1 cellular context compared by ENCODE assay signal in genomic region chr4:39638358-39639239, GRCh38.
TF ChIP-seq lines count a peak whose summit lies in the region.

Gene SMIM14 (minus strand): TSS chr4:39638865. CDS start chr4:39605145, 33,720 bp downstream.

TF ChIP-seq in HepG2, 621 proteins besides CTCF, POLR2A, EP300 and RAD21 (continued from another document and continues in another):
- TF ChIP-seq, protein P1, sequence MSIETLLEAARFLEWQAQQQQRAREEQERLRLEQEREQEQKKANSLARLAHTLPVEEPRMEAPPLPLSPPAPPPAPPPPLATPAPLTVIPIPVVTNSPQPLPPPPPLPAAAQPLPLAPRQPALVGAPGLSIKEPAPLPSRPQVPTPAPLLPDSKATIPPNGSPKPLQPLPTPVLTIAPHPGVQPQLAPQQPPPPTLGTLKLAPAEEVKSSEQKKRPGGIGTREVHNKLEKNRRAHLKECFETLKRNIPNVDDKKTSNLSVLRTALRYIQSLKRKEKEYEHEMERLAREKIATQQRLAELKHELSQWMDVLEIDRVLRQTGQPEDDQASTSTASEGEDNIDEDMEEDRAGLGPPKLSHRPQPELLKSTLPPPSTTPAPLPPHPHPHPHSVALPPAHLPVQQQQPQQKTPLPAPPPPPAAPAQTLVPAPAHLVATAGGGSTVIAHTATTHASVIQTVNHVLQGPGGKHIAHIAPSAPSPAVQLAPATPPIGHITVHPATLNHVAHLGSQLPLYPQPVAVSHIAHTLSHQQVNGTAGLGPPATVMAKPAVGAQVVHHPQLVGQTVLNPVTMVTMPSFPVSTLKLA (IDR thresholded peaks at IDR 0.05): peak; percentile 83
- TF ChIP-seq ZFP36L2 (CRISPR knock-in tag; IDR thresholded peaks at IDR 0.05) (0 out of 2 replicates have a peak, but pooled peaks have one; percentile 40), MAFK (conservative IDR thresholded peaks at IDR 0.05 in 1 of 2, IDR thresholded peaks at IDR 0.05 in 1 of 2; ENCODE audit: low read length in 2 of 2) (no peak), ZNF503 (CRISPR knock-in tag; IDR thresholded peaks at IDR 0.05) (0 out of 2 replicates have a peak, but pooled peaks have one; percentile 69), XRCC5 (optimal IDR thresholded peaks at IDR 0.05; ENCODE audit: low read length) (peak; percentile 26), RXRB (CRISPR knock-in tag; IDR thresholded peaks at IDR 0.05; ENCODE audit: borderline replicate concordance) (peak; percentile 67; the same call in 1 of the 2 replicates), REL (CRISPR knock-in tag; conservative IDR thresholded peaks at IDR 0.05) (peak; percentile 77; the same call in 1 of the 2 replicates), ZNF34 (CRISPR knock-in tag; IDR thresholded peaks at IDR 0.05; ENCODE audit: borderline replicate concordance) (no peak), FOXK2 (IDR thresholded peaks at IDR 0.05) (0 out of 2 replicates have a peak, but pooled peaks have one; percentile 43), ZBTB49 (CRISPR knock-in tag; IDR thresholded peaks at IDR 0.05; ENCODE audit: borderline replicate concordance) (no peak), ZNF772 (CRISPR knock-in tag; IDR thresholded peaks at IDR 0.05) (peak; percentile 78; the same call in 1 of the 2 replicates), ZNF572 (CRISPR knock-in tag; IDR thresholded peaks at IDR 0.05) (peak; percentile 71; the same call in 1 of the 2 replicates), ZNF672 (CRISPR knock-in tag; IDR thresholded peaks at IDR 0.05) (peak; percentile 44; the same call in 1 of the 2 replicates), SP5 (CRISPR knock-in tag; IDR thresholded peaks at IDR 0.05; ENCODE audit: borderline replicate concordance, low read depth) (peak; percentile 91), PCBP1 (IDR thresholded peaks at IDR 0.05; ENCODE audit: borderline replicate concordance, low read depth, low read length) (0 out of 2 replicates have a peak, but pooled peaks have one; percentile 45), KLF6 (CRISPR knock-in tag; IDR thresholded peaks at IDR 0.05) (0 out of 2 replicates have a peak, but pooled peaks have one; percentile 70), SP140L (CRISPR knock-in tag; IDR thresholded peaks at IDR 0.05; ENCODE audit: borderline replicate concordance) (no peak), ZNF652 (CRISPR knock-in tag; IDR thresholded peaks at IDR 0.05; ENCODE audit: borderline replicate concordance, low read depth) (0 out of 2 replicates have a peak, but pooled peaks have one; percentile 22), CEBPG (CRISPR knock-in tag; IDR thresholded peaks at IDR 0.05) (peak; percentile 97), SRY (CRISPR knock-in tag; IDR thresholded peaks at IDR 0.05) (peak; percentile 69), ZSCAN21 (CRISPR knock-in tag; IDR thresholded peaks at IDR 0.05; ENCODE audit: borderline replicate concordance) (peak; percentile 81), SALL2 (CRISPR knock-in tag; IDR thresholded peaks at IDR 0.05) (peak; percentile 76; the same call in 1 of the 2 replicates), SMARCE1 (IDR thresholded peaks at IDR 0.05; ENCODE audit: borderline replicate concordance) (no peak), ZNF160 (CRISPR knock-in tag; IDR thresholded peaks at IDR 0.05) (0 out of 2 replicates have a peak, but pooled peaks have one; percentile 50), KAT8 (CRISPR knock-in tag; IDR thresholded peaks at IDR 0.05) (peak; percentile 91), ZNF251 (CRISPR knock-in tag; IDR thresholded peaks at IDR 0.05) (no peak), SOX6 (IDR thresholded peaks at IDR 0.05) (no peak), SOX6 (CRISPR knock-in tag; IDR thresholded peaks at IDR 0.05) (peak; percentile 84), ZNF331 (CRISPR knock-in tag; IDR thresholded peaks at IDR 0.05) (peak; percentile 70), TCF12 (IDR thresholded peaks at IDR 0.05) (no peak), TCF12 (CRISPR knock-in tag; IDR thresholded peaks at IDR 0.05) (no peak), ZNF761 (CRISPR knock-in tag; conservative IDR thresholded peaks at IDR 0.05) (peak; percentile 25; the same call in 1 of the 2 replicates), MXD4 (CRISPR knock-in tag; IDR thresholded peaks at IDR 0.05) (peak; percentile 85), XBP1 (CRISPR knock-in tag; IDR thresholded peaks at IDR 0.05) (peak; percentile 82), ZNF441 (CRISPR knock-in tag; IDR thresholded peaks at IDR 0.05; ENCODE audit: borderline replicate concordance) (peak; percentile 83), HNRNPK (IDR thresholded peaks at IDR 0.05; ENCODE audit: low read depth, low read length, poor library complexity, severe bottlenecking) (peak; percentile 91), PRPF4 (IDR thresholded peaks at IDR 0.05; ENCODE audit: low read depth, low read length, poor library complexity, severe bottlenecking) (no peak), KMT2B (CRISPR knock-in tag; IDR thresholded peaks at IDR 0.05) (peak; percentile 92), ZNF276 (CRISPR knock-in tag; IDR thresholded peaks at IDR 0.05; ENCODE audit: low read depth) (no peak), REST (IDR thresholded peaks at IDR 0.05; ENCODE audit: borderline replicate concordance in 1 of 2, low read depth in 1 of 2, low read length in 2 of 2) (peak in 1 of 2 experiments; percentile 22; a peak in 1 of 4 replicates), DNMT3B (CRISPR knock-in tag; conservative IDR thresholded peaks at IDR 0.05) (no peak), ZFAT (CRISPR knock-in tag; conservative IDR thresholded peaks at IDR 0.05) (0 out of 2 replicates have a peak, but pooled peaks have one; percentile 43), PRMT3 (CRISPR knock-in tag; IDR thresholded peaks at IDR 0.05; ENCODE audit: borderline replicate concordance, low read depth) (0 out of 2 replicates have a peak, but pooled peaks have one; percentile 41), WIZ (CRISPR knock-in tag; IDR thresholded peaks at IDR 0.05) (no peak; the same call in 1 of the 2 replicates), ZNF556 (CRISPR knock-in tag; IDR thresholded peaks at IDR 0.05; ENCODE audit: borderline replicate concordance) (no peak; the same call in 1 of the 2 replicates), ZNF232 (CRISPR knock-in tag; IDR thresholded peaks at IDR 0.05; ENCODE audit: borderline replicate concordance) (peak; percentile 55; the same call in 1 of the 2 replicates), ZNF704 (CRISPR knock-in tag; IDR thresholded peaks at IDR 0.05; ENCODE audit: borderline replicate concordance) (peak; percentile 42; the same call in 1 of the 2 replicates), CREM (IDR thresholded peaks at IDR 0.05) (peak; percentile 63), CREM (CRISPR knock-in tag; IDR thresholded peaks at IDR 0.05) (no peak), HMG20B (CRISPR knock-in tag; conservative IDR thresholded peaks at IDR 0.05) (0 out of 2 replicates have a peak, but pooled peaks have one; percentile 22), ZNF446 (CRISPR knock-in tag; IDR thresholded peaks at IDR 0.05) (no peak; the same call in 1 of the 2 replicates)
- TF ChIP-seq, protein P2, sequence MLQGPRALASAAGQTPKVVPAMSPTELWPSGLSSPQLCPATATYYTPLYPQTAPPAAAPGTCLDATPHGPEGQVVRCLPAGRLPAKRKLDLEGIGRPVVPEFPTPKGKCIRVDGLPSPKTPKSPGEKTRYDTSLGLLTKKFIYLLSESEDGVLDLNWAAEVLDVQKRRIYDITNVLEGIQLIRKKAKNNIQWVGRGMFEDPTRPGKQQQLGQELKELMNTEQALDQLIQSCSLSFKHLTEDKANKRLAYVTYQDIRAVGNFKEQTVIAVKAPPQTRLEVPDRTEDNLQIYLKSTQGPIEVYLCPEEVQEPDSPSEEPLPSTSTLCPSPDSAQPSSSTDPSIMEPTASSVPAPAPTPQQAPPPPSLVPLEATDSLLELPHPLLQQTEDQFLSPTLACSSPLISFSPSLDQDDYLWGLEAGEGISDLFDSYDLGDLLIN (CRISPR knock-in tag; IDR thresholded peaks at IDR 0.05; ENCODE audit: borderline replicate concordance): no peak; the same call in 1 of the 2 replicates
- TF ChIP-seq, protein P3, sequence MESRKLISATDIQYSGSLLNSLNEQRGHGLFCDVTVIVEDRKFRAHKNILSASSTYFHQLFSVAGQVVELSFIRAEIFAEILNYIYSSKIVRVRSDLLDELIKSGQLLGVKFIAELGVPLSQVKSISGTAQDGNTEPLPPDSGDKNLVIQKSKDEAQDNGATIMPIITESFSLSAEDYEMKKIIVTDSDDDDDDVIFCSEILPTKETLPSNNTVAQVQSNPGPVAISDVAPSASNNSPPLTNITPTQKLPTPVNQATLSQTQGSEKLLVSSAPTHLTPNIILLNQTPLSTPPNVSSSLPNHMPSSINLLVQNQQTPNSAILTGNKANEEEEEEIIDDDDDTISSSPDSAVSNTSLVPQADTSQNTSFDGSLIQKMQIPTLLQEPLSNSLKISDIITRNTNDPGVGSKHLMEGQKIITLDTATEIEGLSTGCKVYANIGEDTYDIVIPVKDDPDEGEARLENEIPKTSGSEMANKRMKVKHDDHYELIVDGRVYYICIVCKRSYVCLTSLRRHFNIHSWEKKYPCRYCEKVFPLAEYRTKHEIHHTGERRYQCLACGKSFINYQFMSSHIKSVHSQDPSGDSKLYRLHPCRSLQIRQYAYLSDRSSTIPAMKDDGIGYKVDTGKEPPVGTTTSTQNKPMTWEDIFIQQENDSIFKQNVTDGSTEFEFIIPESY (CRISPR knock-in tag; IDR thresholded peaks at IDR 0.05): 0 out of 2 replicates have a peak, but pooled peaks have one; percentile 48
